21 cellular contexts compared by ENCODE assay signal in the genomic region with DNA sequence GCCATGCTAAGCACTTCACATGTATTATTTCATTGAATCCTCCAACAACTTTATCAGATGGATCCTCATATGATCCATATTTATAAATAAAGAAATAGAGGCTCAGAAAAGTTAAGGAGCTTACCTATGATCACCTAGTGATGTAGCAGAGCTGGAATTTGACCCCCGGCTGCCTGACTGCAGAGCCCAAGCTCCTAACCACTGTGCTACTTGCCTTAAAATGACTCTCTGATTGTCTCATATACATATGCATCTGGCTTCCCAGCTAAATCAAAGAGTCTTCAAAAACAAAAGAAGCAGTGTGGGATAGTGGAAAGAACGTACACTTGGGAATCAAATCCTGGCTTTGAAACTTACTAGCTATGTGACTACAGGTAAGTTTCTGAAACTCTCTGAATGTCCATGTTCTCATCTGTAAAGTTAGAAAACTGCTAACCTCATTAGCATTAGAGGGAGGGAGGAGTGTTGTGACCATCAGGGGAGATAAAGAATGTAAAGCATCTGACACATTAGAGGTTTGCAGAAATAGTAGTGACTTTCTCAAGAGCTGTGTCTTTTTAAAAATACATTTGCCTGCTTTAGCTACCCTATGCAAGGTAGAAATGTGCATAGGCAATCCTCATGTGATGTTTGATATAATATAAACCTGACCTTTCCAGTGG.
"Had no signal": no experiment of that assay in that cellular context is flagged by ENCODE, and none has a peak within 500 bp of the region (broad histone marks: within the 10 kb centered on the region; RNA-seq: fewer than 3 reads in every experiment).

No MANE protein-coding gene starts in this region.

- H3K36me3 ChIP-seq: SJSA1 had no signal

- H3K27ac ChIP-seq: HL-60, SJSA1, SK-N-MC had no signal

- H3K4me3 ChIP-seq: SJSA1, SK-N-MC had no signal

- H3K9me3 ChIP-seq: SJSA1 had no signal

- DNase-seq: KBM-7, MV-4-11, NCI-H1048, NCI-H1105, NCI-H1417 treated with DMSO at 0.1 percent for 48 hours, NCI-H146, NCI-H1694 treated with DMSO at 0.1 percent for 48 hours, NCI-H1930, NCI-H2081, NCI-H2107, NCI-H2227 treated with DMSO at 0.1 percent for 48 hours, NCI-H510A, NCI-H524 treated with DMSO at 0.1 percent for 48 hours, NCI-H69, NCI-H774, Right ventricle myocardium superior, RPMI8226, SIG-M5 had no signal

- H3K4me1 ChIP-seq: SJSA1 had no signal
